ENCODE assay signal across 26 cellular contexts in genomic region chr1:30812093-30812492, GRCh38. TPM values are rescaled to one million over a fixed set of nuclear protein-coding genes. Genes with fewer than 3 reads are reported as not detected.
"Had no signal": no experiment of that assay in that cellular context is flagged by ENCODE, and none has a peak within 500 bp of the region (broad histone marks: within the 10 kb centered on the region; RNA-seq: fewer than 3 reads in every experiment).

No MANE protein-coding gene starts in this region.

- H3K9ac ChIP-seq: parathyroid adenoma had no signal

- H3K9me3 ChIP-seq: esophagus squamous epithelium, lower lobe of right lung, prostate gland, suprapubic skin, transverse colon, upper lobe of right lung, uterus had no signal

- H3K27me3 ChIP-seq: uterus had no signal

- H3K27ac Mint-ChIP-seq: immature natural killer cell; natural killer cell; stimulated activated naive CD8-positive, alpha-beta T cell treated with anti-CD3 and anti-CD28 coated beads, Interleukin-15, amount 100 ng/mL, for 72 hours had no signal

- H3K4me1 ChIP-seq: parathyroid adenoma, prostate gland had no signal

- H3K27ac ChIP-seq: coronary artery, esophagus squamous epithelium, lower lobe of right lung, parathyroid adenoma, prostate gland, suprapubic skin, upper lobe of right lung, uterus had no signal

- H3K79me2 ChIP-seq: parathyroid adenoma had no signal

- H3K4me3 ChIP-seq: coronary artery, esophagus squamous epithelium, lower lobe of right lung, prostate gland, suprapubic skin, transverse colon, upper lobe of right lung, uterus had no signal

- H3K4me1 Mint-ChIP-seq: immature natural killer cell had no signal

- H2AFZ ChIP-seq: parathyroid adenoma had no signal

- H3K36me3 ChIP-seq: esophagus squamous epithelium, lower lobe of right lung, prostate gland, suprapubic skin, transverse colon, upper lobe of right lung, uterus had no signal

- H3K36me3 Mint-ChIP-seq: immature natural killer cell, natural killer cell had no signal

- DNase-seq: dermis blood vessel endothelial cell; effector memory CD4-positive, alpha-beta T cell; erythroblast; esophagus squamous epithelium; foreskin melanocyte; hypothalamus; immature natural killer cell; islet precursor cell; left ventricle myocardium superior; lower lobe of right lung; natural killer cell; right cardiac atrium; small intestine; stimulated activated CD4-positive, alpha-beta T cell treated with anti-CD3 and anti-CD28 coated beads, Interleukin-15, amount 100 ng/mL, for 24 hours; stimulated activated CD4-positive, alpha-beta T cell treated with anti-CD3 and anti-CD28 coated beads, Interleukin-2, amount 100 ng/mL, for 48 hours; stimulated activated CD8-positive, alpha-beta memory T cell treated with anti-CD3 and anti-CD28 coated beads, Interleukin-4, amount 100 ng/mL, for 48 hours; stimulated activated naive CD4-positive, alpha-beta T cell; stimulated activated naive CD8-positive, alpha-beta T cell treated with anti-CD3 and anti-CD28 coated beads, Interleukin-15, amount 100 ng/mL, for 72 hours; transverse colon; upper lobe of right lung; uterus had no signal

- H3K4me3 Mint-ChIP-seq: immature natural killer cell; natural killer cell; stimulated activated naive CD8-positive, alpha-beta T cell treated with anti-CD3 and anti-CD28 coated beads, Interleukin-15, amount 100 ng/mL, for 72 hours had no signal

- H3K9me3 Mint-ChIP-seq: immature natural killer cell; natural killer cell; stimulated activated naive CD8-positive, alpha-beta T cell treated with anti-CD3 and anti-CD28 coated beads, Interleukin-15, amount 100 ng/mL, for 72 hours had no signal

RNA-seq across cellular contexts. Expression of gene LAPTM5, which starts 54.5 kb away (rescaled TPM):
- total RNA-seq: renal cortical epithelial cell had no signal
